Comparison of ENCODE assay signal across 1 cellular context in the genomic region with DNA sequence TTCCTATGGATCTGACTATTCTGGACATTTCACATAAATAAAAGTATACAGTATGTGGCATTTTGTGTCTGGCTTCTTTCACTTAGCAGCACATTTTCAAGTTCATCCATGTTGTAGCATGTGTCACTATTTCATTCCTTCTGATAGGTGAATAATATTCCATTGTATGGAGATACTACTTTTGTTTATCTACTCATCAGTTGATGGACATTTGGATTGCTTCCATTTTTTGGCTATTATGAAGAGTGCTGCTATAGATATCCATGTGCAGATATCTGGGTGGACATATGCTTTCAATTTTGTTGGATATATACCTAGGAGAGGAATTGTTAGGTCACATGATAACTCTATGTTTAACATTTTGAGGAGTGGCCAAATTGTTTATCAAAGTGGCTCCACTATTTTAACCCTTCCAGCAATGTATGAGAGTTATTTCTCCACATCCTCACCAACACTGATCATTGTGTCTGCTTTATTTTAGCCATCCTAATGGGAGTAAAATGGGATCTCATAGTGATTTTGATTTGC.
TF ChIP-seq lines count a peak whose summit lies in the region.

No MANE protein-coding gene starts in this region.

TF ChIP-seq in IMR-90, 13 proteins besides CTCF, POLR2A, EP300 and RAD21 (continued from another document):
- no peak for TF ChIP-seq ELK1 (IDR thresholded peaks at IDR 0.05; ENCODE audit: borderline replicate concordance, low read depth, low read length)
- no peak for TF ChIP-seq FOS (IDR thresholded peaks at IDR 0.05; ENCODE audit: low read depth, low read length)
- no peak for TF ChIP-seq CEBPB (IDR thresholded peaks at IDR 0.05; ENCODE audit: low read depth, low read length)
- no peak for TF ChIP-seq BHLHE40 (IDR thresholded peaks at IDR 0.05; ENCODE audit: low read depth, low read length)
